ENCODE assay signal across 16 cellular contexts in the genomic region with DNA sequence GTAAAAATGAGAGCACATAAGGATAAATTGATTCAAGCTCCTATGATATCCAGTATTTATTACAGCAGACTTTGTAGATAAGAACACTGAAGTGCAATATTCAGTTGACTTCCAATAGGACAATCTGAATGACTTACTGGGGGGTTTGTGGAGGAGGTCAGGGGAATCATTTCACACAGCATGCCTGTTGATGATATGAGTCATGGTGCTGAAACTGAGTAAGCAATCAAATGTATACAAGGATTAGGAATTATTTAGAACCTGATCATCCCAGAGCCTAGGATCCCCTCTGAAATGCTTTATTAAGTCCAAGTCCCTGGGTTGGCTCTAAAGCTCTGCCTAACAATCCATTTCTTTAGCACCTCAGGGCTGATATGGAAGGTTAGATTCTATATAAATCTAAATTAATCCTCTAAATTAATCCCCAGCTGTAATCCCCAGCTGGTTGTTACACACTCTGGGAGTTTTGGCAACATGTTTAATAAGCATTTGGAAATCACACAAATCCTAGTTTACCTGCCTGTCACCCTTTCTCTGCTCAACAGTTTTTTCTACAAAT.
"Had no signal": no experiment of that assay in that cellular context is flagged by ENCODE, and none has a peak within 500 bp of the region (broad histone marks: within the 10 kb centered on the region; RNA-seq: fewer than 3 reads in every experiment).

No MANE protein-coding gene starts in this region.

- DNase-seq: activated CD4-positive, alpha-beta T cell treated with anti-CD3 and anti-CD28 coated beads, Interleukin-2, amount 50 U/mL, for 4 hours; activated effector memory CD4-positive, alpha-beta T cell treated with Interleukin-2 at 50 U/mL for 16 hours; activated T-cell treated with anti-CD3 and anti-CD28 coated beads, Interleukin-2, amount 50 U/mL, for 1 hour; aorta; effector CD8-positive, alpha-beta T cell; head of caudate nucleus; mucosa of descending colon; naive thymus-derived CD8-positive, alpha-beta T cell; posterior cingulate gyrus; right lobe of liver; stimulated activated naive CD4-positive, alpha-beta T cell treated with Interleukin-2 at 50 U/mL for 16 hours had no signal

- H3K27ac ChIP-seq: cardiac muscle cell, coronary artery, epithelial cell of prostate, neutrophil, right lobe of liver had no signal

- H3K4me1 ChIP-seq: right lobe of liver had no signal

- H3K9me3 ChIP-seq: neutrophil, right lobe of liver had no signal

- H3K27me3 ChIP-seq: cardiac muscle cell, neutrophil, right lobe of liver had no signal

- H3K4me3 ChIP-seq: cardiac muscle cell, coronary artery, mucosa of descending colon, right lobe of liver had no signal

- H3K36me3 ChIP-seq: cardiac muscle cell, neutrophil, right lobe of liver had no signal

- ATAC-seq: activated CD4-positive, CD25-positive, alpha-beta regulatory T cell treated with anti-CD3 and anti-CD28 coated beads, Interleukin-2, amount 50 U/mL, for 24 hours; mucosa of descending colon; naive thymus-derived CD8-positive, alpha-beta T cell; right lobe of liver had no signal
